Comparison of ENCODE assay signal across 19 cellular contexts in the genomic region with DNA sequence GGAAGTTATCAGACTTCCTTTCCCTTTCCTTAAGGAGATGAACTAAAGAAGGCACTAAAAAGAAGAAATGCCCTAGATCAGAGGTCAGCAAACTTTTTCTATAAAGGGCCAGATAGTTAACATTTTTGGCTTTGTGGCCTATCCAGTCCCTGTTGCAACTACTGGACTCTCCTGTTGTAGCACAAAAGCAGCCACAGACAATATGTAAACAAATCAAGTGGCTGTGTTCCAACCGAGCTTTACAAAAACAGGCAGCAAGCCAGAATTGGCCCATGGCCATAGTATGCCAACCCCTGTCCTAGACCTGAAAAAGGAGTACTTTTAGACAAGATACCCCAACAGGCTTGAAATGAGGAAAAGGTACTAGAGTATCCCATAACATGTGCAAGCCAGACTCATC. TPM values are rescaled to one million over a fixed set of nuclear protein-coding genes. Genes with fewer than 3 reads are reported as not detected.
DNase-seq lines count a peak whose midpoint lies in the region; ATAC-seq and TF ChIP-seq lines count a peak whose summit lies in the region.
"Had no signal": no experiment of that assay in that cellular context is flagged by ENCODE, and none has a peak within 500 bp of the region (broad histone marks: within the 10 kb centered on the region; RNA-seq: fewer than 3 reads in every experiment).

No MANE protein-coding gene starts in this region.

- ATAC-seq in body of pancreas (peak; percentile 48), GM21515 (IDR thresholded peaks at IDR 0.05; ENCODE audit: unreplicated experiment) (no peak), GM18870 (IDR thresholded peaks at IDR 0.05; ENCODE audit: unreplicated experiment) (no peak)
- ATAC-seq: lower lobe of right lung; naive thymus-derived CD4-positive, alpha-beta T cell; SK-N-SH treated with all-trans-retinoic acid at 6 μM for 48 hours had no signal

- WGBS in body of pancreas, 2 donors: 4 to 10% methylated on average over 1 of the region's 1 CpG

- H3K4me1 ChIP-seq in body of pancreas: peaks cover 10% of the 10 kb centered on the region
- H3K4me1 ChIP-seq: Peyer's patch, testis had no signal

- H3K36me3 ChIP-seq in body of pancreas (replicated peaks in 1 of 2; ENCODE audit: insufficient read depth in 1 of 2, low read depth in 2 of 2): peaks cover 0 to 3% of the 10 kb centered on the region in 2 donors

- peak; percentile 53 for DNase-seq in DMS79 (lab: John Stamatoyannopoulos, UW)
- DNase-seq in NCI-H2029 treated with DMSO at 0.1 percent for 48 hours (lab: John Stamatoyannopoulos, UW): peak; percentile 49
- peak; percentile 38 to 70 (median 50) for DNase-seq in body of pancreas
- DNase-seq in lung microvascular endothelial cell (ENCODE audit: low read depth in 2 of 2): peak; percentile 9 to 67
- no peak for DNase-seq in middle frontal gyrus (ENCODE audit: extremely low spot score, low spot score)
- DNase-seq: activated CD4-positive, alpha-beta T cell treated with anti-CD3 and anti-CD28 coated beads for 48 hours; activated CD8-positive, alpha-beta memory T cell treated with anti-CD3 and anti-CD28 coated beads, Interleukin-2, amount 50 U/mL, for 48 hours; activated gamma-delta T cell treated with Interleukin-2 at 50 U/mL for 16 hours; AML-193; anterior cingulate cortex; lower lobe of right lung; naive thymus-derived CD4-positive, alpha-beta T cell; NCI-H1436; Peyer's patch; testis had no signal

- intact Hi-C loops in body of pancreas (cut with DNase I): loop anchor here (5.0 kb wide), 1 partner anchor 92 kb away; no protein-coding TSS in a partner anchor

- H3K27me3 ChIP-seq in body of pancreas: no peaks in the 10 kb centered on the region
- H3K27me3 ChIP-seq: Peyer's patch, testis had no signal

- no peak for TF ChIP-seq POLR2A in body of pancreas (IDR thresholded peaks at IDR 0.05)

- H3K27ac ChIP-seq in body of pancreas: peak overlapping the region in 1 of 4 donors; percentile 4
- H3K27ac ChIP-seq: epithelial cell of prostate, lower lobe of right lung, Peyer's patch, testis had no signal

- no peak for TF ChIP-seq CTCF in body of pancreas (IDR thresholded peaks at IDR 0.05)

- H3K4me3 ChIP-seq in body of pancreas: no peak overlapping the region
- H3K4me3 ChIP-seq: lower lobe of right lung, Peyer's patch, testis had no signal

- no peaks in the 10 kb centered on the region for H3K9me3 ChIP-seq in body of pancreas
- H3K9me3 ChIP-seq: lower lobe of right lung, Peyer's patch, testis had no signal

RNA-seq across cellular contexts. Expression of gene NHEJ1, which starts 10.9 kb away (rescaled TPM):
- 1 to 10 TPM; 8.9 to 9.3 TPM for total RNA-seq in body of pancreas
- total RNA-seq in lung microvascular endothelial cell: 12.6 and 13.1 TPM in 2 replicates

RNA-seq across cellular contexts. Expression of gene SLC23A3, which starts 20.2 kb away (rescaled TPM):
- total RNA-seq in body of pancreas: 1 to 10 TPM; 3.1 to 8.2 TPM
- total RNA-seq in lung microvascular endothelial cell: 0.44 and 2.0 TPM in 2 replicates

RNA-seq across cellular contexts. Expression of gene CNPPD1, which starts 27.1 kb away (rescaled TPM):
- total RNA-seq in body of pancreas: 10 to 100 TPM; 25.7 to 27.4 TPM
- total RNA-seq in lung microvascular endothelial cell: 15.5 and 26.4 TPM in 2 replicates

RNA-seq across cellular contexts. Expression of gene RETREG2, which starts 28.4 kb away (rescaled TPM):
- total RNA-seq in body of pancreas (10 to 100 TPM; 41.9 to 43.6 TPM), lung microvascular endothelial cell (41.2 and 57.7 TPM in 2 replicates)

RNA-seq across cellular contexts. Expression of gene ZFAND2B, which starts 56.9 kb away (rescaled TPM):
- total RNA-seq in body of pancreas: 10 to 100 TPM; 36.9 to 43.3 TPM
- total RNA-seq in lung microvascular endothelial cell: 15.9 and 25.2 TPM in 2 replicates
